8 cellular contexts compared by ENCODE assay signal in the genomic region with DNA sequence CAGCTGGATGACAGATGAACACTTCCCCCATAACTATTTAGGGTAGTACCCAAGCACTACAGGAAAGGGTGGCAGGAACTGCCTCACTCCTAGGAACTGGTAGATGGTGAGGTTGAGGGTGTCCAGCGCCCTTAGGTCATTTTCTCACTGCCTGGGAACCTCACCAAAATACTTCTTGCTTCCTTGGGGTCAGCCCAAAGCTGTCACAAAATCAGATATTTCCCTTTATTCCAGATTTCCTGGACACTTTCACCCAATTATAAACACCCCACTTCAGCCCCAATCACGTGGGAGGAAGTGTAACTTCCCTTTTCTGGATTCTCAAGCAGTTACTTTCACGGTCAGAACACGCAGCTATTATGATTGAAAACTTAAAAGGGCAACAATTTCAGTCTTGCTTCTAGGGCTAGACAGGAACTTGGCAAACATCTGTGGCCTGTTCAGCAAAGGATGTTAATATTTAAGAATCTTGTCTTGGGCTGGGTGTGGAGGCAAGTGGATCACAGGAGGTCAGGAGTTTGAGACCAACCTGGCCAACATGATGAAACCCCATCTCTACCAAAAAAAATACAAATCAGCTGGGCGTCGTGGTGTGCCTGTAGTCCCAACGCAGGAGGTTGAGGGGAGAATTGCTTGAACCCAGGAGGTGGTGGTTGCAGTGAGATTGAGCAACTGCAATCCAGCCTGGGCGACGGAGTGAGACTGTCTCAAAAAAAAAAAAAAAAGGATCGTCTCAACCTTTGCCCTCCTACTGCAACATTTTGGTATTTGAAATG. TPM values are rescaled to one million over a fixed set of nuclear protein-coding genes. Genes with fewer than 3 reads are reported as not detected.
A peak's percentile ranks its signal among the peaks of the same experiment; 100 is the strongest.
DNase-seq lines count a peak whose midpoint lies in the region; ATAC-seq and TF ChIP-seq lines count a peak whose summit lies in the region.

No MANE protein-coding gene starts in this region.

- peaks cover 34% of the 10 kb centered on the region for H3K36me3 Mint-ChIP-seq in activated naive CD8-positive, alpha-beta T cell treated with anti-CD3 and anti-CD28 coated beads, Interleukin-2, amount 50 U/mL, for 24 hours (ENCODE audit: low read depth)

- TF ChIP-seq CTCF in Loucy (conservative IDR thresholded peaks at IDR 0.05; ENCODE audit: low read length) (no peak), hepatocyte (IDR thresholded peaks at IDR 0.05; ENCODE audit: poor library complexity) (no peak)

- H3K4me3 ChIP-seq in BLaER1 treated with 17β-estradiol and CSF1 and Interleukin-3, amounts not matched to agents 10 nM and 100 nM: peak overlapping the region in 9 of 10 experiments; percentile 82 to 99 (median 95); a peak in 15 of 20 replicates
- no peak overlapping the region for H3K4me3 ChIP-seq in Loucy (ENCODE audit: low read length, poor library complexity, severe bottlenecking)
- no peak overlapping the region for H3K4me3 ChIP-seq in hepatocyte

- peaks cover 29 to 73% (median 38%) of the 10 kb centered on the region in 11 experiments for H4K20me1 ChIP-seq in BLaER1 treated with 17β-estradiol and CSF1 and Interleukin-3, amounts not matched to agents 10 nM and 100 nM
- peaks cover 37% of the 10 kb centered on the region for H4K20me1 ChIP-seq in Loucy (ENCODE audit: insufficient read depth, low read length, poor library complexity, severe bottlenecking)
- peaks cover 34% of the 10 kb centered on the region for H4K20me1 ChIP-seq in hepatocyte (ENCODE audit: insufficient read depth, poor library complexity, severe bottlenecking)

- no peaks in the 10 kb centered on the region for H3K9me2 ChIP-seq in Loucy (replicated peaks; ENCODE audit: low read depth, low read length)
- H3K9me2 ChIP-seq in hepatocyte (replicated peaks; ENCODE audit: insufficient read depth): no peaks in the 10 kb centered on the region

- H3K9me3 Mint-ChIP-seq in activated naive CD8-positive, alpha-beta T cell treated with anti-CD3 and anti-CD28 coated beads, Interleukin-2, amount 50 U/mL, for 24 hours: no peaks in the 10 kb centered on the region
- H3K9me3 Mint-ChIP-seq in stimulated activated naive CD8-positive, alpha-beta T cell treated with anti-CD3 and anti-CD28 coated beads, Interleukin-15, amount 100 ng/mL, for 72 hours: no peaks in the 10 kb centered on the region

- H2AFZ ChIP-seq in Loucy (ENCODE audit: low read length) (no peak overlapping the region), hepatocyte (no peak overlapping the region)

- H3K27me3 ChIP-seq in BLaER1 treated with 17β-estradiol and CSF1 and Interleukin-3, amounts not matched to agents 10 nM and 100 nM: no peaks in the 10 kb centered on the region
- H3K27me3 ChIP-seq in Loucy (ENCODE audit: insufficient read depth, low read length, poor library complexity, severe bottlenecking): peaks cover 6% of the 10 kb centered on the region
- H3K27me3 ChIP-seq in hepatocyte: no peaks in the 10 kb centered on the region

- H3K79me2 ChIP-seq in Loucy (ENCODE audit: insufficient read depth, low read length) (peaks cover 46% of the 10 kb centered on the region), hepatocyte (peaks cover 38% of the 10 kb centered on the region)

- H3K27ac ChIP-seq in BLaER1 treated with 17β-estradiol and CSF1 and Interleukin-3, amounts not matched to agents 10 nM and 100 nM: peak overlapping the region; percentile 94 to 100 (median 98)
- peak overlapping the region; percentile 98 for H3K27ac ChIP-seq in hepatocyte

- peak overlapping the region; percentile 48 to 99 (median 90); a peak in 21 of 22 replicates for H3K4me2 ChIP-seq in BLaER1 treated with 17β-estradiol and CSF1 and Interleukin-3, amounts not matched to agents 10 nM and 100 nM
- H3K4me2 ChIP-seq in Loucy (ENCODE audit: low read depth, low read length, poor library complexity, severe bottlenecking) (peak overlapping the region; percentile 19), hepatocyte (no peak overlapping the region)

- DNase-seq in activated naive CD8-positive, alpha-beta T cell treated with anti-CD3 and anti-CD28 coated beads, Interleukin-2, amount 50 U/mL, for 24 hours: no peak
- DNase-seq in hepatocyte (ENCODE audit: low spot score) (no peak), NCI-H82 treated with DMSO at 0.1 percent for 48 hours (lab: John Stamatoyannopoulos, UW; ENCODE audit: unreplicated experiment) (no peak)
- DNase-seq in stimulated activated naive CD8-positive, alpha-beta T cell treated with anti-CD3 and anti-CD28 coated beads, Interleukin-15, amount 100 ng/mL, for 72 hours: no peak

- H3F3A ChIP-seq in Loucy (ENCODE audit: low read depth): peaks cover 5% of the 10 kb centered on the region; the same call in 1 of the 2 replicates

- H3K4me1 Mint-ChIP-seq in activated naive CD8-positive, alpha-beta T cell treated with anti-CD3 and anti-CD28 coated beads, Interleukin-2, amount 50 U/mL, for 24 hours: peaks cover 36% of the 10 kb centered on the region
- peaks cover 46% of the 10 kb centered on the region for H3K4me1 Mint-ChIP-seq in stimulated activated naive CD8-positive, alpha-beta T cell treated with anti-CD3 and anti-CD28 coated beads, Interleukin-15, amount 100 ng/mL, for 72 hours

- no peaks in the 10 kb centered on the region for H3K27me3 Mint-ChIP-seq in activated naive CD8-positive, alpha-beta T cell treated with anti-CD3 and anti-CD28 coated beads, Interleukin-2, amount 50 U/mL, for 24 hours
- no peaks in the 10 kb centered on the region for H3K27me3 Mint-ChIP-seq in stimulated activated naive CD8-positive, alpha-beta T cell treated with anti-CD3 and anti-CD28 coated beads, Interleukin-15, amount 100 ng/mL, for 72 hours

- WGBS in hepatocyte (ENCODE audit: low lambda C conversion rate, missing lambda C conversion rate): 78% methylated on average over 10 of the region's 10 CpGs

- ATAC-seq in activated naive CD8-positive, alpha-beta T cell treated with anti-CD3 and anti-CD28 coated beads, Interleukin-2, amount 50 U/mL, for 24 hours: no peak
- peak; percentile 27 for ATAC-seq in stimulated activated naive CD8-positive, alpha-beta T cell treated with anti-CD3 and anti-CD28 coated beads, Interleukin-15, amount 100 ng/mL, for 72 hours
- ATAC-seq in HG02973 (IDR thresholded peaks at IDR 0.05; ENCODE audit: unreplicated experiment) (no peak), HG03432 (IDR thresholded peaks at IDR 0.05; ENCODE audit: unreplicated experiment) (no peak)

- peaks cover 42 to 63% (median 50%) of the 10 kb centered on the region in 10 experiments for H3K4me1 ChIP-seq in BLaER1 treated with 17β-estradiol and CSF1 and Interleukin-3, amounts not matched to agents 10 nM and 100 nM
- H3K4me1 ChIP-seq in Loucy (ENCODE audit: insufficient read depth, low read length, poor library complexity, severe bottlenecking) (peaks cover 26% of the 10 kb centered on the region), hepatocyte (ENCODE audit: insufficient read depth) (peaks cover 24% of the 10 kb centered on the region)

- H3K9ac ChIP-seq in BLaER1 treated with 17β-estradiol and CSF1 and Interleukin-3, amounts not matched to agents 10 nM and 100 nM: peak overlapping the region; percentile 85 to 100 (median 97)
- H3K9ac ChIP-seq in Loucy (ENCODE audit: low read depth, low read length, poor library complexity, severe bottlenecking): no peak overlapping the region

- peaks cover 23 to 72% (median 33%) of the 10 kb centered on the region in 11 experiments for H3K36me3 ChIP-seq in BLaER1 treated with 17β-estradiol and CSF1 and Interleukin-3, amounts not matched to agents 10 nM and 100 nM
- peaks cover 21% of the 10 kb centered on the region; the same call in 1 of the 2 replicates for H3K36me3 ChIP-seq in Loucy (ENCODE audit: insufficient read depth, low read length)
- H3K36me3 ChIP-seq in hepatocyte (replicated peaks; ENCODE audit: insufficient read depth, low read depth): no peaks in the 10 kb centered on the region

- peaks cover 0 to 13% (median 0%) of the 10 kb centered on the region in 11 experiments; a peak in 3 of 22 replicates for H3K9me3 ChIP-seq in BLaER1 treated with 17β-estradiol and CSF1 and Interleukin-3, amounts not matched to agents 10 nM and 100 nM (replicated peaks in 1 of 11)
- H3K9me3 ChIP-seq in Loucy (ENCODE audit: insufficient read depth, low read depth, low read length) (no peaks in the 10 kb centered on the region), hepatocyte (ENCODE audit: low read depth) (no peaks in the 10 kb centered on the region)

- H3K4me3 Mint-ChIP-seq in activated naive CD8-positive, alpha-beta T cell treated with anti-CD3 and anti-CD28 coated beads, Interleukin-2, amount 50 U/mL, for 24 hours: peak overlapping the region; percentile 22
- H3K4me3 Mint-ChIP-seq in stimulated activated naive CD8-positive, alpha-beta T cell treated with anti-CD3 and anti-CD28 coated beads, Interleukin-15, amount 100 ng/mL, for 72 hours: peak overlapping the region; percentile 51 to 83

- peak overlapping the region; percentile 69 for H3K27ac Mint-ChIP-seq in activated naive CD8-positive, alpha-beta T cell treated with anti-CD3 and anti-CD28 coated beads, Interleukin-2, amount 50 U/mL, for 24 hours
- peak overlapping the region; percentile 3 to 81 for H3K27ac Mint-ChIP-seq in stimulated activated naive CD8-positive, alpha-beta T cell treated with anti-CD3 and anti-CD28 coated beads, Interleukin-15, amount 100 ng/mL, for 72 hours

RNA-seq across cellular contexts. Expression of a gene that starts 4.0 kb away (rescaled TPM):
- 1,071 and 1,519 TPM in 2 replicates for total RNA-seq in hepatocyte
- 8,379 and 8,694 TPM in 2 replicates for polyA plus RNA-seq in hepatocyte

RNA-seq across cellular contexts. Expression of a gene that starts 13.3 kb away (rescaled TPM):
- 3.5 and 4.7 TPM in 2 replicates for total RNA-seq in hepatocyte
- 5.7 and 6.9 TPM in 2 replicates for polyA plus RNA-seq in hepatocyte

RNA-seq across cellular contexts. Expression of a gene that starts 46.1 kb away (rescaled TPM):
- total RNA-seq in hepatocyte: 9.1 and 10.8 TPM in 2 replicates
- 15.4 and 18.6 TPM in 2 replicates for polyA plus RNA-seq in hepatocyte

Comparison
In these comparisons a context has a peak if more than half of its experiments do, and no peak if none do; other contexts are left out.
1. H3K4me3 ChIP-seq: peak in BLaER1 treated with 17β-estradiol and CSF1 and Interleukin-3, amounts not matched to agents 10 nM and 100 nM (9 of 10); none in Loucy (single experiment) and hepatocyte (single experiment).